In genomic region chr10:99276848-99277486, GRCh38 we compare ENCODE assay signal across 10 cellular contexts. TPM values are rescaled to one million over a fixed set of nuclear protein-coding genes. Genes with fewer than 3 reads are reported as not detected.
A peak's percentile ranks its signal among the peaks of the same experiment; 100 is the strongest.
DNase-seq lines count a peak whose midpoint lies in the region; ATAC-seq and TF ChIP-seq lines count a peak whose summit lies in the region.
"Had no signal": no experiment of that assay in that cellular context is flagged by ENCODE, and none has a peak within 500 bp of the region (broad histone marks: within the 10 kb centered on the region; RNA-seq: fewer than 3 reads in every experiment).

No MANE protein-coding gene starts in this region.

- H3K4me3 ChIP-seq in retinal pigment epithelial cell (ENCODE audit: low read length) = no peak overlapping the region
- H3K4me3 ChIP-seq: lung had no signal

- ATAC-seq in HG02852 (IDR thresholded peaks at IDR 0.05; ENCODE audit: unreplicated experiment) = no peak

- DNase-seq in SHP77 treated with DMSO at 0.1 percent for 48 hours (lab: John Stamatoyannopoulos, UW) = peak; percentile 10
- no peak for DNase-seq in SHP77 (lab: John Stamatoyannopoulos, UW)
- DNase-seq in NCI-H460 (ENCODE audit: extremely low read depth, low read depth) = peak; percentile 23
- peak; percentile 50 for DNase-seq in dermis blood vessel endothelial cell
- DNase-seq in retinal pigment epithelial cell (ENCODE audit: low read depth) = no peak
- DNase-seq in effector CD4-positive, alpha-beta T cell = no peak
- no peak for DNase-seq in G401 (ENCODE audit: low spot score)
- DNase-seq: activated gamma-delta T cell had no signal

- in situ Hi-C loops in G401 (cut with HindIII; ENCODE audit: low sequenced_read_pairs) = no loop called here

- TF ChIP-seq CTCF in retinal pigment epithelial cell (conservative IDR thresholded peaks at IDR 0.05; ENCODE audit: low read depth, low read length) = peak; percentile 49

RNA-seq across cellular contexts. Expression of gene HPSE2, which starts 41.3 kb away (rescaled TPM):
- not detected in 2 replicates for total RNA-seq in NCI-H460 (2014; rRNA removed; shearing (Covaris generic))
- not detected in 2 replicates for polyA plus RNA-seq in NCI-H460 (2014; cell fraction: nucleus; rRNA removed)
- 0.05 TPM in 1 of 2 replicates, not detected in the other for total RNA-seq in dermis blood vessel endothelial cell
- total RNA-seq in G401 (2014; rRNA removed; shearing (Covaris generic)) = 0.12 and 0.61 TPM in 2 replicates

RNA-seq across cellular contexts. Expression of gene CNNM1, which starts 52.2 kb away (rescaled TPM):
- 1.8 and 2.5 TPM in 2 replicates for total RNA-seq in NCI-H460 (2014; rRNA removed; shearing (Covaris generic))
- 1.9 and 2.2 TPM in 2 replicates for polyA plus RNA-seq in NCI-H460 (2014; cell fraction: nucleus; rRNA removed)
- not detected in 2 replicates for total RNA-seq in dermis blood vessel endothelial cell
- 0.37 and 0.81 TPM in 2 replicates for total RNA-seq in G401 (2014; rRNA removed; shearing (Covaris generic))

Comparison
In these comparisons a context has a peak if more than half of its experiments do, and no peak if none do; other contexts are left out.
1. DNase-seq: peak in SHP77 treated with DMSO at 0.1 percent for 48 hours (single experiment), NCI-H460 (single experiment) and dermis blood vessel endothelial cell (single experiment); none in SHP77 (0 of 2), retinal pigment epithelial cell (single experiment), effector CD4-positive, alpha-beta T cell (single experiment) and G401 (single experiment).